25 cellular contexts compared by ENCODE assay signal in the genomic region with DNA sequence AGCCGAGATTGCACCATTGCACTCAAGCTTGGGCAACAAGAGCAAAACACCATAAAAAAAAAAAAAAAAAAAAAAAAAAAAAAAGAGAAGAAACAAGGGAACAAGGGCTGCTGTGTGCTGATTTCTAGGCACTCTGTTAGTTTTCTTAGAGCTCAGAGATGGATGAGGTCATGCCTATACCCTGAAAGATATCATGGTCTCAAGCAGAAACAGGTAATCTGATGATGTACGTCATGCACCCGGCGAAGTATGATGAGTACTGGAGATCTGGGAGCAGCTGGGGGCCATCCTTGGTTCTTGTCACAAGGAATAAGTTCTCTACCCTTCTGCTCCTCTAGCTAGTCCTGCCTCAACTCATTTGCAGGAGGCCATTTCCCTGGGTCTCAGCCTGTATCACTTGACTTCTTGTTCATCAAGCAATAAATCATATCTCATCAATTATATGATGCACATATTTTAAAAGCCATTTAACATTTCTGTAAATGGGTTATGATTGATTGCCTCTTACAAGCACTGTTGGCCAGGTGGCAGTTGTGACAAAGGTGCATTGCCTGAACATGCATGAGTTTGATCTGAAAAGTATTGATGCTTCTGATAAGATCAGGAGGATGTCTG.
"Had no signal": no experiment of that assay in that cellular context is flagged by ENCODE, and none has a peak within 500 bp of the region (broad histone marks: within the 10 kb centered on the region; RNA-seq: fewer than 3 reads in every experiment).

No MANE protein-coding gene starts in this region.

- H3K27ac ChIP-seq: neural progenitor cell, ovary, parathyroid adenoma, psoas muscle, skin epidermis, spleen, suprapubic skin, testis, tibial artery, transverse colon, upper lobe of right lung, uterus had no signal

- H3K36me3 ChIP-seq: neural progenitor cell, ovary, spleen, suprapubic skin, tibial artery, transverse colon, upper lobe of right lung, uterus had no signal

- H3K9me3 ChIP-seq: ovary, psoas muscle, spleen, suprapubic skin, testis, tibial artery, transverse colon, upper lobe of right lung, uterus had no signal

- H3K4me3 ChIP-seq: neural progenitor cell, ovary, psoas muscle, skin epidermis, smooth muscle cell, spleen, suprapubic skin, testis, tibial artery, transverse colon, upper lobe of right lung, uterus had no signal

- DNase-seq: natural killer cell; occipital lobe; ovary; psoas muscle; right cardiac atrium; spleen; stimulated activated CD4-positive, alpha-beta T cell treated with anti-CD3 and anti-CD28 coated beads, Interleukin-12 subunit alpha, Interleukin-12 subunit beta, amount 100 ng/mL, for 4 hours; stimulated activated CD4-positive, alpha-beta T cell treated with anti-CD3 and anti-CD28 coated beads, Interleukin-1b, Interleukin-23, amount 100 ng/mL, for 48 hours; stimulated activated CD4-positive, alpha-beta T cell treated with anti-CD3 and anti-CD28 coated beads, Interleukin-4, amount 100 ng/mL, for 1 hour; stimulated activated CD4-positive, alpha-beta T cell treated with anti-CD3 and anti-CD28 coated beads, Interleukin-4, amount 100 ng/mL, for 4 hours; stimulated activated CD8-positive, alpha-beta memory T cell treated with anti-CD3 and anti-CD28 coated beads, Interleukin-4, amount 100 ng/mL, for 48 hours; stimulated activated naive CD4-positive, alpha-beta T cell; stimulated activated naive CD8-positive, alpha-beta T cell treated with anti-CD3 and anti-CD28 coated beads, Interleukin-15, amount 100 ng/mL, for 72 hours; stimulated activated naive CD8-positive, alpha-beta T cell treated with anti-CD3 and anti-CD28 coated beads, Interleukin-15, Interleukin-2, amounts not matched to agents 100 U/mL and 50 U/mL, for 24 hours; substantia nigra; testis; tibial artery; transverse colon; upper lobe of right lung; uterus had no signal

- H3K4me1 ChIP-seq: neural progenitor cell, parathyroid adenoma, psoas muscle, spleen, suprapubic skin, testis, tibial artery, transverse colon, upper lobe of right lung, uterus had no signal

- H3K27me3 ChIP-seq: neural progenitor cell, ovary, spleen, suprapubic skin, testis, tibial artery, transverse colon, upper lobe of right lung, uterus had no signal
